Comparison of ENCODE assay signal across 7 cellular contexts in the genomic region with DNA sequence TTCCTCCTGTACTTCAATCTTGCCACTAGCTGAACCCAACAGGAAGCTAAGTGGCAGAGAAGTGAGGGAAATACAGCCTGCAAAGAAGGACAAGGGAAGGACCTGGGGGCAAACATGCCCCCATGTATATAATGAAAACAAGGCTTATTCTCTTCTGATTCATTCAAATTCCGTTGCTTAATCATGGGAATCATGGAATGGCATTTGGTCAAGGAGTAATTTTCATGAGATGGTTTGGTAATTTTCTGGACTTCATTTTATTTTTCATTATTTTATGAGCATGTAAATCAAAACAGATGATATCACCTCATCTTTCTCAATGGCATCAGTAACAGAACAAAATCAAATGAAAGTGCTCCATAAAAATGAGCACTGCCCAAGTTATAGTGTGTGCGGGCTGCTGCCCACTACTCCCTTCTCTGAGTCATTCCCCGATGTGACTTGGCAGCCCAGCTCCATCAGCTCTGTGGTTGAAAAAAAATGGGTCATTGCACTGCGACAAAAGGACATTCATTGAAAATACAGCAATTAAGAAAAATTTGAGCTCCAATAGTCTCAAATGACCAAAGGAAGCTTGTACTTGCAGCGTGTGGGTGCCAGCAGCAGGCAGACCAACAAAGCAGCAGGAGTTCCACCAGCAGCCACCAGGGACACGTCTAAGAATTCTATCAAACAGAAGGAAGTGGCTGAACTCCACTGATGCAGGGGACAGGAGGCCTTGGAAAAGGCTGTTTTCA.
A peak's percentile ranks its signal among the peaks of the same experiment; 100 is the strongest.
DNase-seq lines count a peak whose midpoint lies in the region; TF ChIP-seq lines count a peak whose summit lies in the region.

No MANE protein-coding gene starts in this region.

- no peaks in the 10 kb centered on the region for H3K9me3 ChIP-seq in left ventricle myocardium inferior (replicated peaks)

- H3K4me3 ChIP-seq in left ventricle myocardium inferior, result no peak overlapping the region
- no peak overlapping the region for H3K4me3 ChIP-seq in skin epidermis

- peak overlapping the region; percentile 74 for H3K27ac ChIP-seq in left ventricle myocardium inferior (replicated peaks)
- peak overlapping the region in 11 of 21 experiments; percentile 8 to 76 (median 55) for H3K27ac ChIP-seq in skin epidermis

- peak; percentile 34 for DNase-seq in ELR (ENCODE audit: low read depth)
- DNase-seq in Kasumi-1 (lab: John Stamatoyannopoulos, UW), result peak; percentile 89 to 90
- DNase-seq in activated naive CD4-positive, alpha-beta T cell treated with Interleukin-2 at 50 U/mL for 16 hours, result peak; percentile 22
- peak; percentile 41 for DNase-seq in left ventricle myocardium inferior
- DNase-seq in NCI-H2196 treated with DMSO at 0.1 percent for 48 hours (lab: John Stamatoyannopoulos, UW; ENCODE audit: unreplicated experiment), result no peak
- no peak for DNase-seq in activated CD8-positive, alpha-beta memory T cell treated with anti-CD3 and anti-CD28 coated beads, Interleukin-2, amount 50 U/mL, for 4 hours

- TF ChIP-seq CTCF in left ventricle myocardium inferior (IDR thresholded peaks at IDR 0.05; ENCODE audit: borderline replicate concordance), result peak; percentile 57

- no peaks in the 10 kb centered on the region for H3K27me3 ChIP-seq in left ventricle myocardium inferior (ENCODE audit: low read depth)

- intact Hi-C loops in left ventricle myocardium inferior (cut with micrococcal nuclease), result no loop called here

- H3K4me1 ChIP-seq in left ventricle myocardium inferior, result peaks cover 37% of the 10 kb centered on the region

- no peaks in the 10 kb centered on the region for H3K36me3 ChIP-seq in left ventricle myocardium inferior

Comparison
In these comparisons a context has a peak if more than half of its experiments do, and no peak if none do; other contexts are left out.
1. DNase-seq: peak in ELR (single experiment), Kasumi-1 (2 of 2), activated naive CD4-positive, alpha-beta T cell treated with Interleukin-2 at 50 U/mL for 16 hours (single experiment) and left ventricle myocardium inferior (single experiment); none in NCI-H2196 treated with DMSO at 0.1 percent for 48 hours (single experiment) and activated CD8-positive, alpha-beta memory T cell treated with anti-CD3 and anti-CD28 coated beads, Interleukin-2, amount 50 U/mL, for 4 hours (single experiment).